ENCODE assay signal across 14 cellular contexts in genomic region chr2:207131634-207132418, GRCh38. TPM values are rescaled to one million over a fixed set of nuclear protein-coding genes. Genes with fewer than 3 reads are reported as not detected.
DNase-seq lines count a peak whose midpoint lies in the region; ATAC-seq and TF ChIP-seq lines count a peak whose summit lies in the region.
"Had no signal": no experiment of that assay in that cellular context is flagged by ENCODE, and none has a peak within 500 bp of the region (broad histone marks: within the 10 kb centered on the region; RNA-seq: fewer than 3 reads in every experiment).

No MANE protein-coding gene starts in this region.

- no peak overlapping the region for H2AK9ac ChIP-seq in IMR-90 (replicated peaks; ENCODE audit: low read depth, low read length, poor library complexity)

- H3K9me3 Mint-ChIP-seq in CD14-positive monocyte: no peaks in the 10 kb centered on the region

- peaks cover 20 to 75% of the 10 kb centered on the region in 2 experiments for H3K79me1 ChIP-seq in IMR-90 (ENCODE audit: low read depth in 1 of 2, low read length in 2 of 2)

- H3K27me3 Mint-ChIP-seq in CD14-positive monocyte (ENCODE audit: low read depth in 3 of 3): peaks cover 0 to 2% (median 0%) of the 10 kb centered on the region in 3 donors

- H2AFZ ChIP-seq in IMR-90 (replicated peaks; ENCODE audit: low read length, poor library complexity): no peak overlapping the region

- H3K14ac ChIP-seq in IMR-90 (replicated peaks; ENCODE audit: low read depth, low read length): peak overlapping the region; percentile 56; the same call in 1 of the 2 replicates

- TF ChIP-seq POLR2A in IMR-90 (IDR thresholded peaks at IDR 0.05; ENCODE audit: low read depth, low read length): no peak

- H4K20me1 ChIP-seq in IMR-90 (ENCODE audit: insufficient read depth, low read length): peaks cover 93% of the 10 kb centered on the region

- no peak overlapping the region for H3K4ac ChIP-seq in IMR-90 (ENCODE audit: low read depth, low read length)

- peak overlapping the region in 6 of 7 donors; percentile 0 to 75 (median 40) for H3K27ac Mint-ChIP-seq in CD14-positive monocyte

- no peak overlapping the region for H2BK5ac ChIP-seq in IMR-90 (ENCODE audit: low read depth, low read length, poor library complexity, severe bottlenecking)

- H3K27ac ChIP-seq in IMR-90 (ENCODE audit: insufficient read depth, low read length) (no peak overlapping the region), dorsolateral prefrontal cortex (peak overlapping the region in 55 of 59 donors; percentile 10 to 94 (median 72)), psoas muscle (peak overlapping the region; percentile 50)

- peaks cover 36% of the 10 kb centered on the region for H3K9me1 ChIP-seq in IMR-90 (ENCODE audit: insufficient read depth, low read length)

- CTCF ChIA-PET in IMR-90 (lab: Yijun Ruan, JAX): interaction anchor here (1.4 kb wide), 1 partner anchor 16 kb away, joined by 3 read pairs; no protein-coding TSS in a partner anchor

- in situ Hi-C loops in IMR-90 (cut with MboI; ENCODE audit: low sequenced_read_pairs): no loop called here

- peaks cover 88% of the 10 kb centered on the region for H3K4me1 Mint-ChIP-seq in CD14-positive monocyte

- no peak for TF ChIP-seq RAD21 in IMR-90 (IDR thresholded peaks at IDR 0.05; ENCODE audit: low read length)

- H3K36me3 ChIP-seq in IMR-90 (ENCODE audit: control insufficient read depth, insufficient read depth, low read length) (0 out of 2 replicates have a peak, but pooled peaks cover 3% of the 10 kb centered on the region), psoas muscle (ENCODE audit: insufficient read depth in 1 of 2, low read depth in 1 of 2) (no peaks in the 10 kb centered on the region)
- H3K36me3 ChIP-seq: HAP-1, suprapubic skin had no signal

- no peak overlapping the region for H2BK20ac ChIP-seq in IMR-90 (ENCODE audit: low read depth, low read length)

- POLR2A ChIA-PET in IMR-90 (lab: Charles Lee; ENCODE audit: unreplicated experiment): no interaction called here

- H4K91ac ChIP-seq in IMR-90 (ENCODE audit: insufficient read depth, low read depth, low read length): no peak overlapping the region

- no TSS peak for BruUV-seq in IMR-90 (replicated peaks; lab: Mats Ljungman, UMichigan)

- peaks cover 36% of the 10 kb centered on the region for H3K4me1 ChIP-seq in IMR-90 (ENCODE audit: control insufficient read depth, insufficient read depth, low read length)
- peaks cover 27% of the 10 kb centered on the region for H3K4me1 ChIP-seq in psoas muscle

- ATAC-seq in IMR-90 (ENCODE audit: low read depth) (no peak), psoas muscle (no peak), HG03442 (IDR thresholded peaks at IDR 0.05; ENCODE audit: unreplicated experiment) (no peak)

- H3K36me3 Mint-ChIP-seq in CD14-positive monocyte: peaks cover 19 to 25% of the 10 kb centered on the region in 2 donors

- dilution Hi-C loops in IMR-90 (cut with HindIII; ENCODE audit: low sequenced_read_pairs, unreplicated experiment): no loop called here

- H2BK15ac ChIP-seq in IMR-90 (ENCODE audit: low read depth, low read length): no peak overlapping the region

- intact Hi-C loops in CD14-positive monocyte (cut with micrococcal nuclease): loop anchor here in 1 of 2 donors (5.0 to 10.0 kb wide), 2 partner anchors 35 to 343 kb away; partner anchors contain the start of gene KLF7
- intact Hi-C loops in IMR-90 (cut with micrococcal nuclease): no loop called here
- intact Hi-C loops in dorsolateral prefrontal cortex (cut with DNase I): no loop called here
- intact Hi-C loops in psoas muscle (cut with DNase I): no loop called here

- no peak overlapping the region for H3K9ac ChIP-seq in IMR-90 (ENCODE audit: low read depth, low read length)

- TF ChIP-seq CTCF in CD14-positive monocyte (IDR thresholded peaks at IDR 0.05): no peak
- no peak for TF ChIP-seq CTCF in IMR-90 (conservative IDR thresholded peaks at IDR 0.05; ENCODE audit: low read depth, low read length)
- peak in 4 of 56 donors; percentile 17 to 31 (median 22) for TF ChIP-seq CTCF in dorsolateral prefrontal cortex (IDR thresholded peaks at IDR 0.05 in 54 of 56, conservative IDR thresholded peaks at IDR 0.05 in 2 of 56; ENCODE audit: low read depth in 1 of 56, partially characterized antibody in 56 of 56)
- no peak for TF ChIP-seq CTCF in psoas muscle (IDR thresholded peaks at IDR 0.05)

- H3K4me2 ChIP-seq in IMR-90 (ENCODE audit: low read depth, low read length): no peak overlapping the region

- no peak overlapping the region for H3K4me3 Mint-ChIP-seq in CD14-positive monocyte

- H3K9me3 ChIP-seq in IMR-90 (ENCODE audit: control insufficient read depth, insufficient read depth, low read length) (no peaks in the 10 kb centered on the region), psoas muscle (no peaks in the 10 kb centered on the region)
- H3K9me3 ChIP-seq: HAP-1, suprapubic skin had no signal

- H3K27me3 ChIP-seq in IMR-90 (ENCODE audit: control insufficient read depth, insufficient read depth, low read length): no peaks in the 10 kb centered on the region
- H3K27me3 ChIP-seq in dorsolateral prefrontal cortex: no peaks in the 10 kb centered on the region
- no peaks in the 10 kb centered on the region for H3K27me3 ChIP-seq in psoas muscle (ENCODE audit: insufficient read depth in 3 of 3, low read length in 2 of 3)
- H3K27me3 ChIP-seq: MG63, suprapubic skin had no signal

- DNase-seq in CD14-positive monocyte (ENCODE audit: low spot score) (no peak), IMR-90 (no peak), dorsolateral prefrontal cortex (no peak), psoas muscle (no peak), DMS153 treated with DMSO at 0.1 percent for 48 hours (lab: John Stamatoyannopoulos, UW; ENCODE audit: unreplicated experiment) (no peak), KG1 (lab: John Stamatoyannopoulos, UW) (no peak), inferior parietal cortex (ENCODE audit: extremely low spot score) (no peak)
- DNase-seq: COR-L47, MG63, NCI-H524 treated with DMSO at 0.1 percent for 48 hours, SIG-M5 had no signal

- 0 out of 2 replicates have a peak overlapping the region, but pooled peaks have one; percentile 30 for H2AK5ac ChIP-seq in IMR-90 (ENCODE audit: low read depth, low read length)

- no peak overlapping the region for H4K5ac ChIP-seq in IMR-90 (ENCODE audit: low read depth, low read length)

- no peak overlapping the region for H3K4me3 ChIP-seq in IMR-90 (ENCODE audit: insufficient read depth, low read depth, low read length)
- no peak overlapping the region for H3K4me3 ChIP-seq in dorsolateral prefrontal cortex
- no peak overlapping the region for H3K4me3 ChIP-seq in psoas muscle
- H3K4me3 ChIP-seq: HAP-1, MG63, suprapubic skin had no signal

- H3K56ac ChIP-seq in IMR-90 (ENCODE audit: extremely low read depth, insufficient read depth, low read length): no peak overlapping the region

- no peak overlapping the region for H3K23ac ChIP-seq in IMR-90 (ENCODE audit: low read depth, low read length)

- H3K18ac ChIP-seq in IMR-90 (ENCODE audit: low read depth, low read length): no peak overlapping the region

- WGBS in IMR-90 (ENCODE audit: extremely low coverage in 2 of 2, insufficient read length in 1 of 2), 2 experiments: no CpG with 5 or more reads among the region's 2 CpGs
- whole genome bisulfite sequencing in psoas muscle, 3 donors: 14 to 60% (median 16%) methylated on average over 2 of the region's 2 CpGs

- no peak overlapping the region; a peak in 1 of 4 replicates for H4K8ac ChIP-seq in IMR-90 (ENCODE audit: low read depth in 2 of 2, low read length in 2 of 2)

- no peak overlapping the region for H2BK120ac ChIP-seq in IMR-90 (ENCODE audit: low read depth, low read length)

TF ChIP-seq in IMR-90, 13 proteins besides CTCF, POLR2A, EP300 and RAD21:
- TF ChIP-seq BHLHE40 (IDR thresholded peaks at IDR 0.05; ENCODE audit: low read depth, low read length) (no peak), RFX5 (IDR thresholded peaks at IDR 0.05; ENCODE audit: low read depth, low read length) (no peak), FOS (IDR thresholded peaks at IDR 0.05; ENCODE audit: low read depth, low read length) (no peak), CEBPB (IDR thresholded peaks at IDR 0.05; ENCODE audit: low read depth, low read length) (no peak), NFE2L2 (IDR thresholded peaks at IDR 0.05; ENCODE audit: low read depth, low read length) (no peak)

RNA-seq across cellular contexts. Expression of gene KLF7, which starts 33.9 kb away (rescaled TPM):
- polyA plus RNA-seq in CD14-positive monocyte (10 to 100 TPM in 1 of 2 donors, 1 to 10 TPM in 1; 9.4 to 10.3 TPM), IMR-90 (2012; rRNA removed) (23.1 and 24.1 TPM in 2 replicates), psoas muscle (1 to 10 TPM; 1.1 to 2.7 (median 2.4) TPM)
- total RNA-seq in IMR-90 (2012; rRNA removed) (25.3 and 28.5 TPM in 2 replicates), dorsolateral prefrontal cortex (10 to 100 TPM; 28.9 to 88.4 (median 49.9) TPM), psoas muscle (10 to 100 TPM in 2 of 4 donors, 1 to 10 TPM in 2; 5.4 to 13.5 (median 11.1) TPM)
- 5.1 and 8.5 TPM in 2 replicates for polyA plus RNA-seq in IMR-90 (2012; cell fraction: cytosol; rRNA removed)
- 33.0 and 75.4 TPM in 2 replicates for polyA plus RNA-seq in IMR-90 (2012; cell fraction: nucleus; rRNA removed; ENCODE audit: low replicate concordance)
